Comparison of ENCODE assay signal across 8 cellular contexts in the genomic region with DNA sequence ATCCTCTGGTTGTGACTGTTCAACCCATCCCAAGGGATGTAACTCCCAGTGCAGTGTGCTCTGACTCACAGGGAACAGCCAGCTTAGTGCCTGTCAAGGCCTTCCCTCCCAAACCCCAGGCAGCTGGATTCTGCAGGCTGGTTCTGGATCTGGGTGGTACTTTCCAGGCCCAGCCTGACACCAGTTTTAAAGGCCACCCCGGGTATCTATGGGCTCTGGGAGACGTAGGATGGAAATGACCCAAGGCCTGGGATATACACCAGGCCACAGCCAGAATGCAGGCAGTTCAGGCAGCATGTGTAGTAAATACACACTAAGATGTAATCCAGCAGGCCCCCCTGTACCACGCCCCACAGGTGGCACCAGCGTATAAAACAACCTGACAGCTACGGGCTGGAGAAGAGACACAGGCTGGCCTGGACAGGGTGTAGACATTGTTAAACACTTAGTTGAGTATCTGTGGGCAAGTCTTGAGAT.
A peak's percentile ranks its signal among the peaks of the same experiment; 100 is the strongest.
DNase-seq lines count a peak whose midpoint lies in the region; ATAC-seq and TF ChIP-seq lines count a peak whose summit lies in the region.

No MANE protein-coding gene starts in this region.

- POLR2A ChIA-PET in activated CD4-positive, alpha-beta memory T cell treated with anti-CD3 and anti-CD28 coated beads, Interleukin-2, amount 10 ng/mL, durations not matched to agents 7 days and 5 days (lab: Charles Lee) = interaction anchor here (0.6 to 2.6 kb wide), 10 partner anchors 13 to 370 kb away, joined by 3 to 14 read pairs (median 4); a partner anchor contains a TSS

- H3K36me3 Mint-ChIP-seq in activated CD4-positive, alpha-beta memory T cell treated with anti-CD3 and anti-CD28 coated beads, Interleukin-2, amount 10 ng/mL, durations not matched to agents 7 days and 5 days (ENCODE audit: low read depth) = no peaks in the 10 kb centered on the region

- peaks cover 41% of the 10 kb centered on the region for H3K4me1 Mint-ChIP-seq in activated CD4-positive, alpha-beta memory T cell treated with anti-CD3 and anti-CD28 coated beads, Interleukin-2, amount 10 ng/mL, durations not matched to agents 7 days and 5 days

- H3K27me3 Mint-ChIP-seq in activated CD4-positive, alpha-beta memory T cell treated with anti-CD3 and anti-CD28 coated beads, Interleukin-2, amount 10 ng/mL, durations not matched to agents 7 days and 5 days = peaks cover 7% of the 10 kb centered on the region

- no peak overlapping the region for H3K4me3 ChIP-seq in fibroblast of pulmonary artery (replicated peaks; ENCODE audit: low read depth, low read length)

- CTCF ChIA-PET in activated CD4-positive, alpha-beta memory T cell treated with anti-CD3 and anti-CD28 coated beads, Interleukin-2, amount 10 ng/mL, durations not matched to agents 7 days and 5 days (lab: Charles Lee) = interaction anchor here (0.7 to 1.9 kb wide), 8 partner anchors 9 to 809 kb away, joined by 3 to 10 read pairs (median 4); a partner anchor contains a TSS

- no peaks in the 10 kb centered on the region for H3K9me3 Mint-ChIP-seq in activated CD4-positive, alpha-beta memory T cell treated with anti-CD3 and anti-CD28 coated beads, Interleukin-2, amount 10 ng/mL, durations not matched to agents 7 days and 5 days

- H3K4me3 Mint-ChIP-seq in activated CD4-positive, alpha-beta memory T cell treated with anti-CD3 and anti-CD28 coated beads, Interleukin-2, amount 10 ng/mL, durations not matched to agents 7 days and 5 days = no peak overlapping the region

- DNase-seq in AG20443 (ENCODE audit: low spot score) (peak; percentile 58), fibroblast of pulmonary artery (ENCODE audit: low read depth) (peak; percentile 49), NCI-H2029 treated with DMSO at 0.1 percent for 48 hours (lab: John Stamatoyannopoulos, UW) (no peak), omental fat pad (ENCODE audit: low spot score) (no peak)
- peak; percentile 30 for DNase-seq in activated CD4-positive, alpha-beta memory T cell treated with anti-CD3 and anti-CD28 coated beads, Interleukin-2, amount 10 ng/mL, durations not matched to agents 7 days and 5 days

- peak overlapping the region; percentile 33 for H3K27ac ChIP-seq in temporal lobe (ENCODE audit: low read depth, low read length)

- H3K27ac Mint-ChIP-seq in activated CD4-positive, alpha-beta memory T cell treated with anti-CD3 and anti-CD28 coated beads, Interleukin-2, amount 10 ng/mL, durations not matched to agents 7 days and 5 days = peak overlapping the region; percentile 97

- ATAC-seq in GM19468 (IDR thresholded peaks at IDR 0.05; ENCODE audit: extremely low read depth, unreplicated experiment) (peak; percentile 13), HG03460 (IDR thresholded peaks at IDR 0.05; ENCODE audit: unreplicated experiment) (peak; percentile 45), omental fat pad (ENCODE audit: low FRiP score) (no peak)

- TF ChIP-seq CTCF in fibroblast of pulmonary artery (IDR thresholded peaks at IDR 0.05; ENCODE audit: low read length, missing control alignments) (no peak), omental fat pad (IDR thresholded peaks at IDR 0.05) (no peak)

Comparison
In these comparisons a context has a peak if more than half of its experiments do, and no peak if none do; other contexts are left out.
1. DNase-seq: peak in AG20443 (single experiment), activated CD4-positive, alpha-beta memory T cell treated with anti-CD3 and anti-CD28 coated beads, Interleukin-2, amount 10 ng/mL, durations not matched to agents 7 days and 5 days (single experiment) and fibroblast of pulmonary artery (single experiment); none in NCI-H2029 treated with DMSO at 0.1 percent for 48 hours (single experiment) and omental fat pad (single experiment).